ENCODE assay signal across 14 cellular contexts in the genomic region with DNA sequence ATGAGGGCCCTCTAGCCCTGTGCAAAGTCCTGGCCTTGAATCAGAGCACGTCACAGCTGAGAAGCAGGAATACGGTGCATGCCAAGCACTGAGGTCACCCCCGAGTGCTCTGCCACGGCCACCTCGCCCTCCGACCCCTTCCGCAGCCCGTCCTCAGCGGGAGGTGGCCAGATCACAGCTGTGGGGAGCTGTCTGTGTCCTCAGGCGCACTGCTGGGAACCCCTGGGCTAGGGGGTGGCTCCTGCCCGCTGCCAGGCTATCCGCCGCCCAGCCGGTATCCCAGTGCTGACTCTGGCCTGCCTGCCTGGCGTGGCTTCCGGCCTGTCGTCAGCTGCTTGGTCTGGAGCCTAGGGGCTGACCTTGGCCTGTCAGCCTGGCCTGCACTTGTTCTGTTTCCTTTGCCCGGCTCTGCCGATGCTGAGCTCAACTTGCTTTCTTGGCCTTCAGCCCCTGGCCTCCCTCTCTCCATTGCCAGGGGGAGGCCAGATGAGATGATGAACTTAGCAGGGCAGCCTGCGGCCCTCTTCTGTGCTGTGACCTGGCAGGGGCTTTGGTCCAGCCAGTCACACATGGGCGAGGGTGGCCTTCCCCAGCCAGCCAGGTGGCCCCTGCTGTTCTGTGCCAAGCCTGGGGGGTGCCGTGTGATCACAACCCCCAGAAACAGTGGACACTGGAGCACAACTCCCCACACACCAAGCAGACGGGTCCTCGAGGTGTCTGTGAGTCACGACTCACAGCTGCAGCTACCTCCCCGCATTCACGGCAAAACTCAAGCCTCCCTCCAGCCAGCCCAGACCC.
A peak's percentile ranks its signal among the peaks of the same experiment; 100 is the strongest.
DNase-seq lines count a peak whose midpoint lies in the region; ATAC-seq, FAIRE-seq and TF ChIP-seq lines count a peak whose summit lies in the region.
"Had no signal": no experiment of that assay in that cellular context is flagged by ENCODE, and none has a peak within 500 bp of the region (broad histone marks: within the 10 kb centered on the region; RNA-seq: fewer than 3 reads in every experiment).

No MANE protein-coding gene starts in this region.

- H4K8ac ChIP-seq in trophoblast cell (ENCODE audit: low read depth, low read length) = peak overlapping the region; percentile 26

- no peaks in the 10 kb centered on the region for H3K79me1 ChIP-seq in trophoblast cell (ENCODE audit: low read length)

- no peak for ATAC-seq in activated CD8-positive, alpha-beta T cell treated with anti-CD3 and anti-CD28 coated beads, Interleukin-2, amount 10 ng/mL, durations not matched to agents 7 days and 5 days
- ATAC-seq: HCT116 had no signal

- DNase-seq in AG08395 (ENCODE audit: low spot score) = peak; percentile 75
- peak; percentile 25 to 38 for DNase-seq in cardiac fibroblast (ENCODE audit: low read depth in 2 of 2)
- peak; percentile 52 for DNase-seq in hepatic stellate cell (ENCODE audit: low spot score)
- DNase-seq in trophoblast cell = no peak
- DNase-seq in GM12892 (ENCODE audit: insufficient read length) = no peak
- DNase-seq in activated CD8-positive, alpha-beta T cell treated with anti-CD3 and anti-CD28 coated beads, Interleukin-2, amount 10 ng/mL, durations not matched to agents 7 days and 5 days = no peak
- DNase-seq in NCI-H146 treated with DMSO at 0.1 percent for 48 hours (lab: John Stamatoyannopoulos, UW; ENCODE audit: unreplicated experiment) = no peak
- DNase-seq in activated CD4-positive, alpha-beta T cell treated with anti-CD3 and anti-CD28 coated beads, Interleukin-2, amount 50 U/mL, for 1 hour = no peak
- DNase-seq: activated gamma-delta T cell treated with Interleukin-2 at 50 U/mL for 16 hours; effector CD8-positive, alpha-beta T cell; SHP77 treated with DMSO at 0.1 percent for 48 hours had no signal

- no peak overlapping the region for H3K23ac ChIP-seq in trophoblast cell (ENCODE audit: low read length)

- H3K4me3 ChIP-seq in cardiac fibroblast (replicated peaks in 1 of 2; ENCODE audit: low read depth in 2 of 2, low read length in 2 of 2) = no peak overlapping the region
- peak overlapping the region; percentile 60 for H3K4me3 ChIP-seq in trophoblast cell (ENCODE audit: low read depth, low read length)
- H3K4me3 ChIP-seq: smooth muscle cell had no signal

- no peak overlapping the region for H3K27ac ChIP-seq in trophoblast cell (ENCODE audit: low read depth, low read length)
- H3K27ac ChIP-seq: KMS-11 had no signal

- peak overlapping the region; percentile 79 for H2BK12ac ChIP-seq in trophoblast cell (ENCODE audit: low read length)

- H3K9ac ChIP-seq in trophoblast cell (ENCODE audit: low read length) = peak overlapping the region; percentile 26
- H3K9ac ChIP-seq: KMS-11 had no signal

- H3K9me3 ChIP-seq in trophoblast cell (ENCODE audit: insufficient read depth, low read depth, low read length) = peaks cover 1% of the 10 kb centered on the region

- H3K4me3 Mint-ChIP-seq in activated CD8-positive, alpha-beta T cell treated with anti-CD3 and anti-CD28 coated beads, Interleukin-2, amount 10 ng/mL, durations not matched to agents 7 days and 5 days = no peak overlapping the region

- H2AFZ ChIP-seq in trophoblast cell (ENCODE audit: insufficient read depth, low read length, poor library complexity) = peak overlapping the region; percentile 58

- no peak for FAIRE-seq in GM12892 (lab: Jason Lieb, UNC)

- H3K4me1 ChIP-seq in trophoblast cell (ENCODE audit: control insufficient read depth in 1 of 2, insufficient read depth in 2 of 2, low read length in 2 of 2) = peaks cover 0 to 3% of the 10 kb centered on the region in 2 experiments

- POLR2A ChIA-PET in activated CD8-positive, alpha-beta T cell treated with anti-CD3 and anti-CD28 coated beads, Interleukin-2, amount 10 ng/mL, durations not matched to agents 7 days and 5 days (lab: Charles Lee) = no interaction called here

- H3K36me3 ChIP-seq in trophoblast cell (ENCODE audit: control insufficient read depth in 1 of 2, insufficient read depth in 2 of 2, low read length in 2 of 2) = no peaks in the 10 kb centered on the region

- H3K9me3 Mint-ChIP-seq in activated CD8-positive, alpha-beta T cell treated with anti-CD3 and anti-CD28 coated beads, Interleukin-2, amount 10 ng/mL, durations not matched to agents 7 days and 5 days (ENCODE audit: insufficient read depth) = no peaks in the 10 kb centered on the region

- no peaks in the 10 kb centered on the region for H3K4me1 Mint-ChIP-seq in activated CD8-positive, alpha-beta T cell treated with anti-CD3 and anti-CD28 coated beads, Interleukin-2, amount 10 ng/mL, durations not matched to agents 7 days and 5 days (ENCODE audit: low read depth)

- H3K36me3 Mint-ChIP-seq in activated CD8-positive, alpha-beta T cell treated with anti-CD3 and anti-CD28 coated beads, Interleukin-2, amount 10 ng/mL, durations not matched to agents 7 days and 5 days (ENCODE audit: low read depth) = no peaks in the 10 kb centered on the region

- H2BK120ac ChIP-seq in trophoblast cell (ENCODE audit: insufficient read depth, low read length, poor library complexity) = peak overlapping the region; percentile 49

- H3K27ac Mint-ChIP-seq in activated CD8-positive, alpha-beta T cell treated with anti-CD3 and anti-CD28 coated beads, Interleukin-2, amount 10 ng/mL, durations not matched to agents 7 days and 5 days = no peak overlapping the region

- H3K4me2 ChIP-seq in trophoblast cell (ENCODE audit: low read length) = no peak overlapping the region
- H3K4me2 ChIP-seq: KMS-11, smooth muscle cell had no signal

- CTCF ChIA-PET in activated CD8-positive, alpha-beta T cell treated with anti-CD3 and anti-CD28 coated beads, Interleukin-2, amount 10 ng/mL, durations not matched to agents 7 days and 5 days (lab: Charles Lee) = no interaction called here

- TF ChIP-seq POLR2A in GM12892 (IDR thresholded peaks at IDR 0.05; ENCODE audit: low read depth, low read length) = no peak

- H3K14ac ChIP-seq in trophoblast cell (ENCODE audit: low read length) = peak overlapping the region; percentile 47

- H3K4ac ChIP-seq in trophoblast cell (ENCODE audit: low read depth, low read length) = no peak overlapping the region

- no peak overlapping the region for H2BK5ac ChIP-seq in trophoblast cell (ENCODE audit: low read depth, low read length, poor library complexity)

- H4K12ac ChIP-seq in trophoblast cell (ENCODE audit: low read depth, low read length) = no peak overlapping the region

- WGBS in trophoblast cell (ENCODE audit: extremely low coverage, insufficient coverage, insufficient read length) = no CpG with 5 or more reads among the region's 27 CpGs

- peak overlapping the region; percentile 91 for H2AK5ac ChIP-seq in trophoblast cell (ENCODE audit: low read length)

- H3K79me2 ChIP-seq in trophoblast cell (ENCODE audit: control insufficient read depth, insufficient read depth, low read length, poor library complexity) = no peaks in the 10 kb centered on the region

- TF ChIP-seq CTCF in cardiac fibroblast (IDR thresholded peaks at IDR 0.05; ENCODE audit: low read depth, low read length) = no peak

- peak overlapping the region; percentile 69 for H4K91ac ChIP-seq in trophoblast cell (ENCODE audit: low read depth, low read length)

- no peaks in the 10 kb centered on the region for H3K27me3 ChIP-seq in trophoblast cell (ENCODE audit: insufficient read depth, low read length)

- H3K27me3 Mint-ChIP-seq in activated CD8-positive, alpha-beta T cell treated with anti-CD3 and anti-CD28 coated beads, Interleukin-2, amount 10 ng/mL, durations not matched to agents 7 days and 5 days (ENCODE audit: low read depth) = no peaks in the 10 kb centered on the region

- H3K18ac ChIP-seq in trophoblast cell (ENCODE audit: low read length) = peak overlapping the region; percentile 68

Comparison
In these comparisons a context has a peak if more than half of its experiments do, and no peak if none do; other contexts are left out.
1. DNase-seq: peak in AG08395 (single experiment), cardiac fibroblast (2 of 2) and hepatic stellate cell (single experiment); none in trophoblast cell (0 of 2), GM12892 (single experiment), activated CD8-positive, alpha-beta T cell treated with anti-CD3 and anti-CD28 coated beads, Interleukin-2, amount 10 ng/mL, durations not matched to agents 7 days and 5 days (single experiment), NCI-H146 treated with DMSO at 0.1 percent for 48 hours (single experiment) and activated CD4-positive, alpha-beta T cell treated with anti-CD3 and anti-CD28 coated beads, Interleukin-2, amount 50 U/mL, for 1 hour (single experiment).